In the genomic region with DNA sequence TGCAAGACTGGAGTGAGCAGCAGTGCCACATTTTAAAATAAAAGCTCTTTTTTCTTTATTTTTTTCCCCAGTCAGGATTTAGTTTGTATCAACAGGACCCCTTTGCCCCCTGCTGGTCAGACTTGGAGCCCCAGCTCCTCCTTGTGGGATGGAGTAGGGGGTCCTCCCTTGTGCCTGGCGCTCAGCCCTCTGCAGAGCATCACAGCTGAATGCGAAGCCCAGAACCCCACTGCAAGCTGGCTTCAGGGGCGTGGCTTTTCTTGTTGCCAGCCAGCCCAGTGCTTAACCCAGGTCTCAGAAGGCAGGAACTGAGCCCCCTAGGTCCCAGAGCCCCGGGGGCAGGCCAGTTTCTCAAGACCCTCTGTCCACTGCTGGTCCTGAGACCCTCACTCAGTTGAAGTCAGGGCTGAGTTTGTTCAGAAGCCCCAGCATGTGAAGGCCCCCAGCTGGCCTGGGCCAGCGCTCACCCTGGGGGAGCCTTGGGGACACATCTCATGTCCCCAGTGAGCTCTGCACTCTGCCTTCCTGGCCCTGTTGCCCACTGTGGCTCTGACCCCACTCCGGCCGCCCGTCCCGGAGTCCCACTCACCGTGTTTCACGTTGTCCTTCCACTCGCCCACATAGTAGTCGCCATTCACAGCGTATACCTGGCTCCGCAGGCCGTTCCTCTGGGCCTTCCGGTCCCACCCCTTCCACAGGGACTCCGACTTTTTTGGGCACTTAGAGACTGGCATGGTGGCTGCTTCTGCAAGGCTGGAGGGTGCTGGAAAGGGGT, we compare ENCODE assay signal across 8 cellular contexts. TPM values are rescaled to one million over a fixed set of nuclear protein-coding genes. Genes with fewer than 3 reads are reported as not detected.
DNase-seq lines count a peak whose midpoint lies in the region; ATAC-seq and TF ChIP-seq lines count a peak whose summit lies in the region.

No MANE protein-coding gene starts in this region.

- H3K27me3 ChIP-seq in SJSA1 (replicated peaks) (no peaks in the 10 kb centered on the region), suprapubic skin (no peaks in the 10 kb centered on the region)

- TF ChIP-seq EP300 in suprapubic skin (IDR thresholded peaks at IDR 0.05), result no peak

- H3K9me3 Mint-ChIP-seq in activated naive CD8-positive, alpha-beta T cell treated with anti-CD3 and anti-CD28 coated beads, Interleukin-2, amount 50 U/mL, for 24 hours, result no peaks in the 10 kb centered on the region

- no peak overlapping the region for H3K4me3 Mint-ChIP-seq in activated naive CD8-positive, alpha-beta T cell treated with anti-CD3 and anti-CD28 coated beads, Interleukin-2, amount 50 U/mL, for 24 hours

- ATAC-seq in activated naive CD8-positive, alpha-beta T cell treated with anti-CD3 and anti-CD28 coated beads, Interleukin-2, amount 50 U/mL, for 24 hours, result no peak
- ATAC-seq in HG02798 (IDR thresholded peaks at IDR 0.05; ENCODE audit: poor library complexity, unreplicated experiment), result no peak

- peak; percentile 16 to 45 for TF ChIP-seq CTCF in suprapubic skin (IDR thresholded peaks at IDR 0.05)

- peaks cover 7% of the 10 kb centered on the region for H3K36me3 Mint-ChIP-seq in activated naive CD8-positive, alpha-beta T cell treated with anti-CD3 and anti-CD28 coated beads, Interleukin-2, amount 50 U/mL, for 24 hours (ENCODE audit: low read depth)

- H3K9me3 ChIP-seq in SJSA1 (replicated peaks) (no peaks in the 10 kb centered on the region), suprapubic skin (no peaks in the 10 kb centered on the region)

- H3K4me3 ChIP-seq in SJSA1 (no peak overlapping the region), suprapubic skin (no peak overlapping the region)

- peak; percentile 8 to 38 (median 36) for DNase-seq in activated CD4-positive, CD25-positive, alpha-beta regulatory T cell (lab: John Stamatoyannopoulos, UW)
- no peak for DNase-seq in activated CD4-positive, CD25-positive, alpha-beta regulatory T cell treated with anti-CD3 and anti-CD28 coated beads, Interleukin-2, amount 50 U/mL, for 72 hours
- DNase-seq in SJSA1 (ENCODE audit: low read depth in 1 of 2, low spot score in 2 of 2), result peak; percentile 31 to 64
- DNase-seq in activated naive CD8-positive, alpha-beta T cell treated with anti-CD3 and anti-CD28 coated beads, Interleukin-2, amount 50 U/mL, for 24 hours, result peak; percentile 72
- peak; percentile 11 for DNase-seq in kidney tubule cell (ENCODE audit: low spot score)
- no peak for DNase-seq in suprapubic skin (ENCODE audit: low spot score in 2 of 2)
- DNase-seq in NCI-H187 (lab: John Stamatoyannopoulos, UW), result no peak

- H3K27me3 Mint-ChIP-seq in activated naive CD8-positive, alpha-beta T cell treated with anti-CD3 and anti-CD28 coated beads, Interleukin-2, amount 50 U/mL, for 24 hours, result no peaks in the 10 kb centered on the region

- H3K4me1 ChIP-seq in SJSA1 (replicated peaks), result peaks cover 11% of the 10 kb centered on the region
- H3K4me1 ChIP-seq in suprapubic skin, result peaks cover 35% of the 10 kb centered on the region

- peaks cover 59% of the 10 kb centered on the region for H3K4me1 Mint-ChIP-seq in activated naive CD8-positive, alpha-beta T cell treated with anti-CD3 and anti-CD28 coated beads, Interleukin-2, amount 50 U/mL, for 24 hours

- H3K27ac ChIP-seq in SJSA1 (no peak overlapping the region), suprapubic skin (no peak overlapping the region)

- H3K36me3 ChIP-seq in SJSA1, result no peaks in the 10 kb centered on the region
- H3K36me3 ChIP-seq in suprapubic skin, result no peaks in the 10 kb centered on the region

- TF ChIP-seq POLR2A in suprapubic skin (IDR thresholded peaks at IDR 0.05), result no peak

- WGBS in suprapubic skin, result 72% methylated on average over 18 of the region's 18 CpGs

- no peak overlapping the region for H3K27ac Mint-ChIP-seq in activated naive CD8-positive, alpha-beta T cell treated with anti-CD3 and anti-CD28 coated beads, Interleukin-2, amount 50 U/mL, for 24 hours

RNA-seq across cellular contexts. Expression of gene MORN3, which starts 0.5 kb away (rescaled TPM):
- total RNA-seq in SJSA1 (2014; rRNA removed; shearing (Covaris generic)), result 0.72 TPM in 1 of 2 replicates, not detected in the other
- total RNA-seq in suprapubic skin, result 1 to 10 TPM; 1.5 to 4.5 (median 2.6) TPM

RNA-seq across cellular contexts. Expression of gene ORAI1, which starts 42.6 kb away (rescaled TPM):
- total RNA-seq in SJSA1 (2014; rRNA removed; shearing (Covaris generic)), result 5.3 and 11.7 TPM in 2 replicates
- total RNA-seq in suprapubic skin, result 10 to 100 TPM; 56.5 to 81.4 (median 71.4) TPM

RNA-seq across cellular contexts. Expression of gene TMEM120B, which starts 43.6 kb away (rescaled TPM):
- 6.5 and 14.0 TPM in 2 replicates for total RNA-seq in SJSA1 (2014; rRNA removed; shearing (Covaris generic))
- total RNA-seq in suprapubic skin, result 10 to 100 TPM in 1 of 4 donors, 1 to 10 TPM in 3; 7.1 to 13.8 (median 8.8) TPM

Comparison
In these comparisons a context has a peak if more than half of its experiments do, and no peak if none do; other contexts are left out.
1. DNase-seq: peak in activated CD4-positive, CD25-positive, alpha-beta regulatory T cell (4 of 4), SJSA1 (2 of 2), activated naive CD8-positive, alpha-beta T cell treated with anti-CD3 and anti-CD28 coated beads, Interleukin-2, amount 50 U/mL, for 24 hours (single experiment) and kidney tubule cell (single experiment); none in activated CD4-positive, CD25-positive, alpha-beta regulatory T cell treated with anti-CD3 and anti-CD28 coated beads, Interleukin-2, amount 50 U/mL, for 72 hours (single experiment), suprapubic skin (0 of 2) and NCI-H187 (0 of 2).